ENCODE assay signal across 18 cellular contexts in the genomic region with DNA sequence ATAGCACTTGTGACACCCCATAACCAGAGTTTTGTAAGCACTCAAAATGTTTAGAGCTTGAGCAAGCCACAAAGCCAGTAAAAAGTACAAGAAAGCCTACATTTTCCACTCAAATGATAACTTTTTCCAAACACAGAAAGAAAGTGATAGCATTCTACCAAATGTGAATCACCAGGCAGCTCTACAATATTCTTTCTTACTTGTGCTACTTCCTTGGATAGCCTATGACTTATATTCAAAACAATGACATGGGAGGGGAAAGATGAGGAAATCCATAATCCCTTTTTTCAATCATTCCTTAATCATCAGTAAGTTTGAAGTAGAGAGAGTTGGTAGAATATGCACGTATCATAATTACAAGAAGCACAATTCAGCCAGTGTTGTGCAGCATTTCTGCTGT.
A peak's percentile ranks its signal among the peaks of the same experiment; 100 is the strongest.
DNase-seq lines count a peak whose midpoint lies in the region; ATAC-seq and TF ChIP-seq lines count a peak whose summit lies in the region.
"Had no signal": no experiment of that assay in that cellular context is flagged by ENCODE, and none has a peak within 500 bp of the region (broad histone marks: within the 10 kb centered on the region; RNA-seq: fewer than 3 reads in every experiment).

No MANE protein-coding gene starts in this region.

- H3K27ac Mint-ChIP-seq in MCF 10A (ENCODE audit: low read depth, unreplicated experiment) (no peak overlapping the region), endodermal cell (no peak overlapping the region), neural progenitor cell (no peak overlapping the region)
- H3K27ac Mint-ChIP-seq: H9 had no signal

- H3K4me1 Mint-ChIP-seq in MCF 10A (ENCODE audit: insufficient read depth, unreplicated experiment) (peaks cover 7% of the 10 kb centered on the region), endodermal cell (no peaks in the 10 kb centered on the region), neural progenitor cell (no peaks in the 10 kb centered on the region)
- H3K4me1 Mint-ChIP-seq: H9 had no signal

- CTCF ChIA-PET in MCF 10A (lab: Yijun Ruan, JAX), result interaction anchor here (0.7 kb wide), 1 partner anchor 62 kb away, joined by 3 read pairs; no protein-coding TSS in a partner anchor
- CTCF ChIA-PET in mammary epithelial cell (lab: Charles Lee; ENCODE audit: low non-redundant PET), result no interaction called here

- no peaks in the 10 kb centered on the region for H3F3A ChIP-seq in neural progenitor cell (ENCODE audit: low read depth)

- H4K20me1 ChIP-seq in mammary epithelial cell (ENCODE audit: insufficient read depth, low read length) (no peaks in the 10 kb centered on the region), neural progenitor cell (ENCODE audit: low read depth) (no peaks in the 10 kb centered on the region)
- H4K20me1 ChIP-seq: BLaER1 treated with 17β-estradiol and CSF1 and Interleukin-3, amounts not matched to agents 10 nM and 100 nM had no signal

- H3K9me3 ChIP-seq in mammary epithelial cell (replicated peaks; ENCODE audit: insufficient read depth, low read length), result peaks cover 3% of the 10 kb centered on the region
- peaks cover 5% of the 10 kb centered on the region for H3K9me3 ChIP-seq in endodermal cell (ENCODE audit: control insufficient read depth, low read length)
- no peaks in the 10 kb centered on the region for H3K9me3 ChIP-seq in neural progenitor cell (ENCODE audit: low read depth)
- H3K9me3 ChIP-seq: BLaER1 treated with 17β-estradiol and CSF1 and Interleukin-3, amounts not matched to agents 10 nM and 100 nM; SJSA1 had no signal

- H3K4me1 ChIP-seq in mammary epithelial cell (ENCODE audit: insufficient read depth, low read length), result no peaks in the 10 kb centered on the region
- H3K4me1 ChIP-seq in endodermal cell (ENCODE audit: control insufficient read depth, insufficient read depth, low read length), result no peaks in the 10 kb centered on the region
- no peaks in the 10 kb centered on the region for H3K4me1 ChIP-seq in neural progenitor cell
- H3K4me1 ChIP-seq: BLaER1 treated with 17β-estradiol and CSF1 and Interleukin-3, amounts not matched to agents 10 nM and 100 nM; SJSA1 had no signal

- H3K9ac ChIP-seq in mammary epithelial cell (ENCODE audit: insufficient read depth, low read length), result no peak overlapping the region
- no peak overlapping the region for H3K9ac ChIP-seq in endodermal cell (ENCODE audit: extremely low read depth, low read length, poor library complexity, severe bottlenecking)
- no peak overlapping the region for H3K9ac ChIP-seq in neural progenitor cell
- H3K9ac ChIP-seq: BLaER1 treated with 17β-estradiol and CSF1 and Interleukin-3, amounts not matched to agents 10 nM and 100 nM had no signal

- no peak overlapping the region for H3K4me3 ChIP-seq in mammary epithelial cell (replicated peaks in 1 of 3; ENCODE audit: insufficient read depth in 1 of 3, low read depth in 2 of 3, low read length in 3 of 3)
- no peak overlapping the region for H3K4me3 ChIP-seq in endodermal cell (ENCODE audit: low read length)
- H3K4me3 ChIP-seq in neural progenitor cell, result no peak overlapping the region
- H3K4me3 ChIP-seq: BLaER1 treated with 17β-estradiol and CSF1 and Interleukin-3, amounts not matched to agents 10 nM and 100 nM; SJSA1 had no signal

- H3K36me3 ChIP-seq in mammary epithelial cell (ENCODE audit: insufficient read depth, low read length), result no peaks in the 10 kb centered on the region
- no peaks in the 10 kb centered on the region for H3K36me3 ChIP-seq in endodermal cell (ENCODE audit: control insufficient read depth, insufficient read depth, low read length)
- no peaks in the 10 kb centered on the region for H3K36me3 ChIP-seq in neural progenitor cell
- H3K36me3 ChIP-seq: BLaER1 treated with 17β-estradiol and CSF1 and Interleukin-3, amounts not matched to agents 10 nM and 100 nM; SJSA1 had no signal

- no peak overlapping the region for H3K4me2 ChIP-seq in mammary epithelial cell (ENCODE audit: insufficient read depth, low read depth, low read length)
- H3K4me2 ChIP-seq in neural progenitor cell, result no peak overlapping the region
- H3K4me2 ChIP-seq: BLaER1 treated with 17β-estradiol and CSF1 and Interleukin-3, amounts not matched to agents 10 nM and 100 nM had no signal

- intact Hi-C loops in MCF 10A (cut with micrococcal nuclease) (no loop called here), mammary epithelial cell (cut with micrococcal nuclease) (no loop called here)

- H3K4me3 Mint-ChIP-seq in MCF 10A (ENCODE audit: unreplicated experiment) (no peak overlapping the region), endodermal cell (no peak overlapping the region), neural progenitor cell (no peak overlapping the region)
- H3K4me3 Mint-ChIP-seq: H9 had no signal

- 87% methylated on average over 1 of the region's 1 CpG for WGBS in mammary epithelial cell (ENCODE audit: low coverage, missing lambda C conversion rate)
- WGBS in endodermal cell (ENCODE audit: insufficient coverage in 1 of 2, insufficient read length in 1 of 2), 2 experiments, result 100% methylated on average over 1 of the region's 1 CpG; no CpG with 5 or more reads in 1 of the 2 experiments

- TF ChIP-seq CTCF in MCF 10A (IDR thresholded peaks at IDR 0.05; ENCODE audit: unreplicated experiment) (no peak), mammary epithelial cell (conservative IDR thresholded peaks at IDR 0.05 in 1 of 2, IDR thresholded peaks at IDR 0.05 in 1 of 2; ENCODE audit: extremely low read depth in 1 of 2, insufficient read depth in 1 of 2, low read depth in 1 of 2, low read length in 2 of 2) (no peak), endodermal cell (conservative IDR thresholded peaks at IDR 0.05) (no peak), neural progenitor cell (IDR thresholded peaks at IDR 0.05) (no peak)

- H3K27ac ChIP-seq in mammary epithelial cell (ENCODE audit: insufficient read depth, low read depth, low read length) (no peak overlapping the region), endodermal cell (ENCODE audit: low read depth, low read length) (no peak overlapping the region), neural progenitor cell (no peak overlapping the region)
- H3K27ac ChIP-seq: 22Rv1; BLaER1 treated with 17β-estradiol and CSF1 and Interleukin-3, amounts not matched to agents 10 nM and 100 nM; SJSA1 had no signal

- no TSS peak for BruUV-seq in MCF 10A (replicated peaks; lab: Mats Ljungman, UMichigan)
- no TSS peak for BruUV-seq in mammary epithelial cell (replicated peaks; lab: Mats Ljungman, UMichigan)

- ATAC-seq in GM19452 (IDR thresholded peaks at IDR 0.05; ENCODE audit: unreplicated experiment) (no peak), GM21619 (IDR thresholded peaks at IDR 0.05; ENCODE audit: unreplicated experiment) (no peak)

- in situ Hi-C loops in mammary epithelial cell (cut with MboI; ENCODE audit: low sequenced_read_pairs in 2 of 2), result no loop called here

- no peaks in the 10 kb centered on the region for H3K9me3 Mint-ChIP-seq in MCF 10A (ENCODE audit: unreplicated experiment)
- H3K9me3 Mint-ChIP-seq in endodermal cell, result no peaks in the 10 kb centered on the region
- peaks cover 2% of the 10 kb centered on the region for H3K9me3 Mint-ChIP-seq in neural progenitor cell

- H3K27me3 ChIP-seq in mammary epithelial cell (ENCODE audit: insufficient read depth, low read length) (no peaks in the 10 kb centered on the region), endodermal cell (ENCODE audit: control insufficient read depth, insufficient read depth, low read length, poor library complexity, severe bottlenecking) (no peaks in the 10 kb centered on the region), neural progenitor cell (no peaks in the 10 kb centered on the region)
- H3K27me3 ChIP-seq: BLaER1 treated with 17β-estradiol and CSF1 and Interleukin-3, amounts not matched to agents 10 nM and 100 nM; SJSA1 had no signal

- DNase-seq in MCF 10A (ENCODE audit: unreplicated experiment) (peak; percentile 14), mammary epithelial cell (no peak), astrocyte of the hippocampus (ENCODE audit: low read depth, low spot score) (peak; percentile 14), kidney tubule cell (ENCODE audit: low spot score) (peak; percentile 40), endodermal cell (no peak), neural progenitor cell (ENCODE audit: low spot score) (no peak)
- DNase-seq: H9, NCI-H1092 treated with DMSO at 0.1 percent for 48 hours, NCI-H1694, NCI-H2107, NCI-H226, NCI-H526 treated with DMSO at 0.1 percent for 48 hours, RPMI8226 had no signal

- H2AFZ ChIP-seq in mammary epithelial cell (ENCODE audit: low read depth, low read length) (no peak overlapping the region), neural progenitor cell (replicated peaks) (no peak overlapping the region)

- POLR2A ChIA-PET in MCF 10A (lab: Yijun Ruan, JAX), result no interaction called here

- H3K27me3 Mint-ChIP-seq in MCF 10A (ENCODE audit: insufficient read depth, unreplicated experiment) (no peaks in the 10 kb centered on the region), endodermal cell (ENCODE audit: insufficient read depth) (no peaks in the 10 kb centered on the region), neural progenitor cell (ENCODE audit: insufficient read depth, low read depth) (peaks cover 3% of the 10 kb centered on the region)

- H3K36me3 Mint-ChIP-seq in MCF 10A (ENCODE audit: insufficient read depth, unreplicated experiment), result no peaks in the 10 kb centered on the region
- no peaks in the 10 kb centered on the region for H3K36me3 Mint-ChIP-seq in endodermal cell (ENCODE audit: low read depth)
- no peaks in the 10 kb centered on the region for H3K36me3 Mint-ChIP-seq in neural progenitor cell

- dilution Hi-C loops in mammary epithelial cell (cut with HindIII; ENCODE audit: low sequenced_read_pairs), result no loop called here

- H3K79me2 ChIP-seq in mammary epithelial cell (ENCODE audit: insufficient read depth, low read length) (no peaks in the 10 kb centered on the region), neural progenitor cell (ENCODE audit: low read depth) (no peaks in the 10 kb centered on the region)

Comparison
In these comparisons a context has a peak if more than half of its experiments do, and no peak if none do; other contexts are left out.
1. DNase-seq: peak in MCF 10A (single experiment), astrocyte of the hippocampus (single experiment) and kidney tubule cell (single experiment); none in mammary epithelial cell (single experiment), endodermal cell (single experiment) and neural progenitor cell (single experiment).